ENCODE assay signal across 8 cellular contexts in genomic region chr1:75616436-75617433, GRCh38. TPM values are rescaled to one million over a fixed set of nuclear protein-coding genes. Genes with fewer than 3 reads are reported as not detected.
DNase-seq lines count a peak whose midpoint lies in the region; ATAC-seq and TF ChIP-seq lines count a peak whose summit lies in the region.

No MANE protein-coding gene starts in this region.

- no peaks in the 10 kb centered on the region for H3K36me3 ChIP-seq in body of pancreas (replicated peaks in 1 of 2; ENCODE audit: insufficient read depth in 1 of 2, low read depth in 2 of 2)
- H3K36me3 ChIP-seq in thyroid gland, result no peaks in the 10 kb centered on the region

- no peak for ATAC-seq in activated CD8-positive, alpha-beta memory T cell treated with anti-CD3 and anti-CD28 coated beads, Interleukin-2, amount 10 ng/mL, durations not matched to agents 7 days and 5 days
- ATAC-seq in body of pancreas, result no peak
- ATAC-seq in HG03520 (IDR thresholded peaks at IDR 0.05; ENCODE audit: unreplicated experiment), result no peak
- ATAC-seq in HG02798 (IDR thresholded peaks at IDR 0.05; ENCODE audit: poor library complexity, unreplicated experiment), result no peak

- peaks cover 74% of the 10 kb centered on the region for H3K27me3 Mint-ChIP-seq in activated CD8-positive, alpha-beta memory T cell treated with anti-CD3 and anti-CD28 coated beads, Interleukin-2, amount 10 ng/mL, durations not matched to agents 7 days and 5 days

- 12 to 17% methylated on average over 32 to 35 of the region's 39 CpGs for WGBS in body of pancreas, 2 donors
- 7 to 11% methylated on average over 34 to 39 of the region's 39 CpGs for WGBS in thyroid gland, 2 donors

- peaks cover 14% of the 10 kb centered on the region for H3K4me1 Mint-ChIP-seq in activated CD8-positive, alpha-beta memory T cell treated with anti-CD3 and anti-CD28 coated beads, Interleukin-2, amount 10 ng/mL, durations not matched to agents 7 days and 5 days

- no peak overlapping the region for H3K27ac Mint-ChIP-seq in activated CD8-positive, alpha-beta memory T cell treated with anti-CD3 and anti-CD28 coated beads, Interleukin-2, amount 10 ng/mL, durations not matched to agents 7 days and 5 days

- TF ChIP-seq CTCF in body of pancreas (IDR thresholded peaks at IDR 0.05) (no peak), thyroid gland (IDR thresholded peaks at IDR 0.05) (no peak)

- H3K27ac ChIP-seq in body of pancreas (no peak overlapping the region), thyroid gland (no peak overlapping the region)

- CTCF ChIA-PET in activated CD8-positive, alpha-beta memory T cell treated with anti-CD3 and anti-CD28 coated beads, Interleukin-2, amount 10 ng/mL, durations not matched to agents 7 days and 5 days (lab: Charles Lee), result no interaction called here

- H3K36me3 Mint-ChIP-seq in activated CD8-positive, alpha-beta memory T cell treated with anti-CD3 and anti-CD28 coated beads, Interleukin-2, amount 10 ng/mL, durations not matched to agents 7 days and 5 days, result peaks cover 2% of the 10 kb centered on the region

- H3K4me3 Mint-ChIP-seq in activated CD8-positive, alpha-beta memory T cell treated with anti-CD3 and anti-CD28 coated beads, Interleukin-2, amount 10 ng/mL, durations not matched to agents 7 days and 5 days, result peak overlapping the region; percentile 6

- H3K9me3 ChIP-seq in body of pancreas (no peaks in the 10 kb centered on the region), thyroid gland (no peaks in the 10 kb centered on the region)

- intact Hi-C loops in body of pancreas (cut with DNase I), result no loop called here
- intact Hi-C loops in thyroid gland (cut with DNase I), result no loop called here

- DNase-seq in activated CD8-positive, alpha-beta memory T cell treated with anti-CD3 and anti-CD28 coated beads, Interleukin-2, amount 10 ng/mL, durations not matched to agents 7 days and 5 days, result no peak
- DNase-seq in activated CD8-positive, alpha-beta memory T cell treated with anti-CD3 and anti-CD28 coated beads for 24 hours, result no peak
- DNase-seq in body of pancreas, result peak in 1 of 4 donors; percentile 10
- peak; percentile 93 for DNase-seq in left kidney (ENCODE audit: low read depth, low spot score)
- DNase-seq in thyroid gland, result peak; percentile 4 to 35
- no peak for DNase-seq in COLO829 (ENCODE audit: low spot score)

- peak overlapping the region; percentile 18 to 33 for H3K4me3 ChIP-seq in body of pancreas
- H3K4me3 ChIP-seq in thyroid gland (replicated peaks in 1 of 3), result peak overlapping the region in 1 of 3 donors; percentile 23

- no peaks in the 10 kb centered on the region for H3K9me3 Mint-ChIP-seq in activated CD8-positive, alpha-beta memory T cell treated with anti-CD3 and anti-CD28 coated beads, Interleukin-2, amount 10 ng/mL, durations not matched to agents 7 days and 5 days (ENCODE audit: low read depth)

- H3K4me1 ChIP-seq in body of pancreas (peaks cover 22% of the 10 kb centered on the region), thyroid gland (peaks cover 17 to 23% of the 10 kb centered on the region in 2 donors)

- peaks cover 0 to 10% of the 10 kb centered on the region in 2 donors for H3K27me3 ChIP-seq in body of pancreas
- H3K27me3 ChIP-seq in thyroid gland, result no peaks in the 10 kb centered on the region

- TF ChIP-seq POLR2A in body of pancreas (IDR thresholded peaks at IDR 0.05), result no peak
- TF ChIP-seq POLR2A in thyroid gland (IDR thresholded peaks at IDR 0.05), result no peak

RNA-seq across cellular contexts. Expression of gene SLC44A5, which starts 5.8 kb away (rescaled TPM):
- total RNA-seq in activated CD8-positive, alpha-beta memory T cell treated with anti-CD3 and anti-CD28 coated beads, Interleukin-2, amount 10 ng/mL, durations not matched to agents 7 days and 5 days, result under 1 TPM; 0.23 to 0.40 TPM
- 1 to 10 TPM; 3.6 to 5.4 TPM for total RNA-seq in body of pancreas
- 1 to 10 TPM in 2 of 4 donors, under 1 TPM in 2; 0.11 to 2.0 (median 0.87) TPM for total RNA-seq in thyroid gland

Comparison
In these comparisons a context has a peak if more than half of its experiments do, and no peak if none do; other contexts are left out.
1. DNase-seq: peak in left kidney (single experiment) and thyroid gland (2 of 2); none in activated CD8-positive, alpha-beta memory T cell treated with anti-CD3 and anti-CD28 coated beads, Interleukin-2, amount 10 ng/mL, durations not matched to agents 7 days and 5 days (single experiment), activated CD8-positive, alpha-beta memory T cell treated with anti-CD3 and anti-CD28 coated beads for 24 hours (single experiment) and COLO829 (single experiment).